ENCODE assay signal across 19 cellular contexts in the genomic region with DNA sequence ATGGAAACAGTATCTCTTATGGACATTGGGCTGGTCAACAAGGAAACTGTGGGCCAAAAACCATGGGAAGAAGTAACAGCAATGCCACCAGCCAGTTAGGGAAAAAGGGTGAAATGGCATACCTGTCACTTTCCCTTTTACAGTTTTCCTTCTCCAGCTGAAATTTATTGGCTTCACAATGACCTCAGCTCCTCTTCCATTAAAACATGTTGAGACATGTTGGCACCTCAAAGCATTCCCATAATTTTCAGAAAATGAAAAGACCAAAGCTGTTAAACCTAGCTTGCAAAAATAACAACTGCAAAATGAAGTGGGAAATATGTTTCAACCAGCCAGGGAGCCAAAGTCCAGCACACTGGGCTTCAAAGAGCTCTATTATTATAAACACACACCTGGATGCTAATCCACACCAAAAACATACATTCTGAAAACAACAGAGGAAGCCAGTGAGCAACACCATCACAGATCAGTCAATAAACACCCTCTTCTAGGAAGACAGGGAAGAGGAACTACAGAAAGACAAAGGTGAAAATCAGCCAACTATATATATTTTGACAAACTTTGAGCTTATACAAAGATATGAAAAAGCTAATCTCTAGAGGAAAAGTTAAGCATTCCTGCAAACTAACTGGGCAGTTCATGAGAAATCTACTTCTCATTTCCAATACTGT.
DNase-seq lines count a peak whose midpoint lies in the region; ATAC-seq and TF ChIP-seq lines count a peak whose summit lies in the region.
"Had no signal": no experiment of that assay in that cellular context is flagged by ENCODE, and none has a peak within 500 bp of the region (broad histone marks: within the 10 kb centered on the region; RNA-seq: fewer than 3 reads in every experiment).

No MANE protein-coding gene starts in this region.

- H3K9me2 ChIP-seq in OCI-LY7 (ENCODE audit: insufficient read depth, low read length), result no peaks in the 10 kb centered on the region

- 0 out of 2 replicates have a peak, but pooled peaks cover 7% of the 10 kb centered on the region for H3K9me3 ChIP-seq in OCI-LY7 (ENCODE audit: low read length)
- H3K9me3 ChIP-seq: Peyer's patch had no signal

- peak overlapping the region; percentile 53; the same call in 1 of the 2 replicates for H2AFZ ChIP-seq in OCI-LY7 (ENCODE audit: low read length)

- H3K9me3 Mint-ChIP-seq in stimulated activated naive CD8-positive, alpha-beta T cell treated with anti-CD3 and anti-CD28 coated beads, Interleukin-15, Interleukin-2, amounts not matched to agents 100 ng/mL and 50 ng/mL, for 24 hours, result no peaks in the 10 kb centered on the region
- H3K9me3 Mint-ChIP-seq in stimulated activated naive CD8-positive, alpha-beta T cell treated with anti-CD3 and anti-CD28 coated beads, Interleukin-15, amount 100 ng/mL, for 72 hours, result no peaks in the 10 kb centered on the region
- H3K9me3 Mint-ChIP-seq: activated naive CD4-positive, alpha-beta T cell treated with anti-CD3 and anti-CD28 coated beads, Interleukin-2, amount 50 U/mL, for 24 hours; activated T-helper 17 cell treated with anti-CD3 and anti-CD28 coated beads, Interleukin-2, amount 50 U/mL, for 72 hours; central memory CD8-positive, alpha-beta T cell; natural killer cell had no signal

- no TSS peak for BruUV-seq in OCI-LY7 (replicated peaks; lab: Mats Ljungman, UMichigan)

- POLR2A ChIA-PET in OCI-LY7 (lab: Charles Lee), result interaction anchor here (0.6 to 3.0 kb wide), 4 partner anchors 11 to 454 kb away, joined by 4 to 13 read pairs (median 6); no protein-coding TSS in a partner anchor

- DNase-seq in stimulated activated naive CD8-positive, alpha-beta T cell treated with anti-CD3 and anti-CD28 coated beads, Interleukin-15, amount 100 ng/mL, for 72 hours, result no peak
- DNase-seq in OCI-LY7 (ENCODE audit: low spot score), result peak; percentile 21
- peak; percentile 30 for DNase-seq in epithelial cell of esophagus (ENCODE audit: low read depth)
- no peak for DNase-seq in omental fat pad (ENCODE audit: low spot score)
- DNase-seq in dermis blood vessel endothelial cell, result no peak
- DNase-seq in DMS79 treated with DMSO at 0.1 percent for 48 hours (lab: John Stamatoyannopoulos, UW), result no peak
- DNase-seq: activated CD4-positive, alpha-beta T cell treated with anti-CD3 and anti-CD28 coated beads, Interleukin-2, amount 10 ng/mL, durations not matched to agents 7 days and 5 days; aorta; dorsolateral prefrontal cortex; natural killer cell; Peyer's patch; stimulated activated CD4-positive, alpha-beta T cell treated with anti-CD3 and anti-CD28 coated beads, Interleukin-12 subunit alpha, Interleukin-12 subunit beta, amount 100 ng/mL, for 4 hours; stimulated activated CD4-positive, alpha-beta T cell treated with anti-CD3 and anti-CD28 coated beads, Interleukin-4, amount 100 ng/mL, for 24 hours; stimulated activated naive CD4-positive, alpha-beta T cell; T-helper 2 cell had no signal

- H3K27ac Mint-ChIP-seq in stimulated activated naive CD8-positive, alpha-beta T cell treated with anti-CD3 and anti-CD28 coated beads, Interleukin-15, Interleukin-2, amounts not matched to agents 100 ng/mL and 50 ng/mL, for 24 hours, result peak overlapping the region; percentile 8
- H3K27ac Mint-ChIP-seq in stimulated activated naive CD8-positive, alpha-beta T cell treated with anti-CD3 and anti-CD28 coated beads, Interleukin-15, amount 100 ng/mL, for 72 hours, result no peak overlapping the region
- H3K27ac Mint-ChIP-seq: activated CD4-positive, alpha-beta T cell treated with anti-CD3 and anti-CD28 coated beads, Interleukin-2, amount 10 ng/mL, durations not matched to agents 7 days and 5 days; activated naive CD4-positive, alpha-beta T cell treated with anti-CD3 and anti-CD28 coated beads, Interleukin-2, amount 50 U/mL, for 24 hours; activated T-helper 17 cell treated with anti-CD3 and anti-CD28 coated beads, Interleukin-2, amount 50 U/mL, for 72 hours; natural killer cell had no signal

- no peak for ATAC-seq in stimulated activated naive CD8-positive, alpha-beta T cell treated with anti-CD3 and anti-CD28 coated beads, Interleukin-15, amount 100 ng/mL, for 72 hours
- ATAC-seq in omental fat pad (ENCODE audit: low FRiP score), result no peak
- ATAC-seq: natural killer cell had no signal

- H3K36me3 ChIP-seq in OCI-LY7 (ENCODE audit: insufficient read depth, low read length), result no peaks in the 10 kb centered on the region
- H3K36me3 ChIP-seq: Peyer's patch had no signal

- peaks cover 46% of the 10 kb centered on the region for H3K4me1 ChIP-seq in OCI-LY7 (ENCODE audit: insufficient read depth, low read length, poor library complexity, severe bottlenecking)

- H3K4me3 Mint-ChIP-seq in stimulated activated naive CD8-positive, alpha-beta T cell treated with anti-CD3 and anti-CD28 coated beads, Interleukin-15, Interleukin-2, amounts not matched to agents 100 ng/mL and 50 ng/mL, for 24 hours, result no peak overlapping the region
- H3K4me3 Mint-ChIP-seq in stimulated activated naive CD8-positive, alpha-beta T cell treated with anti-CD3 and anti-CD28 coated beads, Interleukin-15, amount 100 ng/mL, for 72 hours, result no peak overlapping the region
- H3K4me3 Mint-ChIP-seq: activated CD4-positive, alpha-beta T cell treated with anti-CD3 and anti-CD28 coated beads, Interleukin-2, amount 10 ng/mL, durations not matched to agents 7 days and 5 days; activated naive CD4-positive, alpha-beta T cell treated with anti-CD3 and anti-CD28 coated beads, Interleukin-2, amount 50 U/mL, for 24 hours; central memory CD8-positive, alpha-beta T cell; natural killer cell had no signal

- H3K4me3 ChIP-seq in OCI-LY7 (ENCODE audit: low read depth, low read length, poor library complexity, severe bottlenecking), result no peak overlapping the region
- H3K4me3 ChIP-seq in epithelial cell of esophagus (ENCODE audit: low read length), result no peak overlapping the region
- H3K4me3 ChIP-seq: dorsolateral prefrontal cortex, Peyer's patch had no signal

- no peaks in the 10 kb centered on the region for H4K20me1 ChIP-seq in OCI-LY7 (ENCODE audit: insufficient read depth, low read length)

- H3K4me2 ChIP-seq in OCI-LY7 (ENCODE audit: low read length), result peak overlapping the region; percentile 51

- H3K27ac ChIP-seq in OCI-LY7 (ENCODE audit: low read depth, low read length, poor library complexity, severe bottlenecking), result no peak overlapping the region
- H3K27ac ChIP-seq: dorsolateral prefrontal cortex, Peyer's patch had no signal

- no peaks in the 10 kb centered on the region for H3K36me3 Mint-ChIP-seq in stimulated activated naive CD8-positive, alpha-beta T cell treated with anti-CD3 and anti-CD28 coated beads, Interleukin-15, Interleukin-2, amounts not matched to agents 100 ng/mL and 50 ng/mL, for 24 hours (ENCODE audit: low read depth)
- H3K36me3 Mint-ChIP-seq: activated naive CD4-positive, alpha-beta T cell treated with anti-CD3 and anti-CD28 coated beads, Interleukin-2, amount 50 U/mL, for 24 hours; natural killer cell had no signal

- no peaks in the 10 kb centered on the region for H3K27me3 Mint-ChIP-seq in stimulated activated naive CD8-positive, alpha-beta T cell treated with anti-CD3 and anti-CD28 coated beads, Interleukin-15, Interleukin-2, amounts not matched to agents 100 ng/mL and 50 ng/mL, for 24 hours
- peaks cover 16% of the 10 kb centered on the region for H3K27me3 Mint-ChIP-seq in stimulated activated naive CD8-positive, alpha-beta T cell treated with anti-CD3 and anti-CD28 coated beads, Interleukin-15, amount 100 ng/mL, for 72 hours
- H3K27me3 Mint-ChIP-seq: activated CD4-positive, alpha-beta T cell treated with anti-CD3 and anti-CD28 coated beads, Interleukin-2, amount 10 ng/mL, durations not matched to agents 7 days and 5 days; activated naive CD4-positive, alpha-beta T cell treated with anti-CD3 and anti-CD28 coated beads, Interleukin-2, amount 50 U/mL, for 24 hours; activated T-helper 17 cell treated with anti-CD3 and anti-CD28 coated beads, Interleukin-2, amount 50 U/mL, for 72 hours; central memory CD8-positive, alpha-beta T cell had no signal

- TF ChIP-seq CTCF in OCI-LY7 (conservative IDR thresholded peaks at IDR 0.05; ENCODE audit: low read length) (no peak), epithelial cell of esophagus (IDR thresholded peaks at IDR 0.05; ENCODE audit: insufficient read depth, low read depth, low read length, missing control alignments) (no peak), omental fat pad (IDR thresholded peaks at IDR 0.05) (no peak)

- intact Hi-C loops in OCI-LY7 (cut with micrococcal nuclease; ENCODE audit: unreplicated experiment), result no loop called here

- no peaks in the 10 kb centered on the region for H3K79me2 ChIP-seq in OCI-LY7 (ENCODE audit: insufficient read depth, low read depth, low read length)

- CTCF ChIA-PET in OCI-LY7 (lab: Charles Lee; ENCODE audit: unreplicated experiment), result no interaction called here

- H3K4me1 Mint-ChIP-seq in stimulated activated naive CD8-positive, alpha-beta T cell treated with anti-CD3 and anti-CD28 coated beads, Interleukin-15, Interleukin-2, amounts not matched to agents 100 ng/mL and 50 ng/mL, for 24 hours (ENCODE audit: low read depth), result peaks cover 51% of the 10 kb centered on the region
- peaks cover 44% of the 10 kb centered on the region for H3K4me1 Mint-ChIP-seq in stimulated activated naive CD8-positive, alpha-beta T cell treated with anti-CD3 and anti-CD28 coated beads, Interleukin-15, amount 100 ng/mL, for 72 hours

Comparison
In these comparisons a context has a peak if more than half of its experiments do, and no peak if none do; other contexts are left out.
1. DNase-seq: peak in OCI-LY7 (single experiment) and epithelial cell of esophagus (single experiment); none in stimulated activated naive CD8-positive, alpha-beta T cell treated with anti-CD3 and anti-CD28 coated beads, Interleukin-15, amount 100 ng/mL, for 72 hours (0 of 2), omental fat pad (single experiment), dermis blood vessel endothelial cell (single experiment) and DMS79 treated with DMSO at 0.1 percent for 48 hours (single experiment).